ENCODE assay signal across 11 cellular contexts in the genomic region with DNA sequence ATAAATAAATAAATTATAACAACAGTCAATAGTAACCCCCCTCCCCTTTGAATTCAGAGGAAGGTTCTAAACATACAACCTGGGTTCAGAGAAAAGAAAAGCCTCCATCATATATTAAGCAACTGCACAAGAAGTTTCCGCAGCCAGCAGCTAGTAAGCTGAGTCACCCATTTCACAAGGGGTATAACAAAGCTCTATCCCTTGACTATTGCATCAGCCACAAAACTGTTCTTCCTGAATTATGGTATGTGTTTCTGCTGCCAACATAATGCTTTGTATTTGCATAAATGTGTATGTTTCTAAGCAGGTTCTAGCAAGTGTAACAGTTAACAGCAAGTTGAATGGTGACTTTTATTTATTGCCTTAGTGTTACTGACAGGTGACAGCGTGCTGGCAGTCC. TPM values are rescaled to one million over a fixed set of nuclear protein-coding genes. Genes with fewer than 3 reads are reported as not detected.
DNase-seq lines count a peak whose midpoint lies in the region; ATAC-seq and TF ChIP-seq lines count a peak whose summit lies in the region.
"Had no signal": no experiment of that assay in that cellular context is flagged by ENCODE, and none has a peak within 500 bp of the region (broad histone marks: within the 10 kb centered on the region; RNA-seq: fewer than 3 reads in every experiment).

No MANE protein-coding gene starts in this region.

- H2AFZ ChIP-seq in mesenchymal stem cell (ENCODE audit: low read depth, low read length) (no peak overlapping the region), neuronal stem cell (ENCODE audit: low read length) (no peak overlapping the region)

- in situ Hi-C loops in astrocyte of the cerebellum (cut with HindIII; ENCODE audit: low sequenced_read_pairs) = no loop called here

- H2BK12ac ChIP-seq in mesenchymal stem cell (ENCODE audit: low read length in 2 of 2) (peak overlapping the region in 1 of 2 experiments; percentile 52), neuronal stem cell (ENCODE audit: low read length) (no peak overlapping the region)

- H3K4me2 ChIP-seq in mesenchymal stem cell (ENCODE audit: low read length, poor library complexity, severe bottlenecking) (no peak overlapping the region), neuronal stem cell (ENCODE audit: insufficient read depth, low read length, poor library complexity, severe bottlenecking) (no peak overlapping the region)

- H4K91ac ChIP-seq in mesenchymal stem cell (ENCODE audit: low read length) (peak overlapping the region; percentile 74), neuronal stem cell (ENCODE audit: low read depth, low read length, poor library complexity) (no peak overlapping the region)

- no peak overlapping the region for H2BK120ac ChIP-seq in mesenchymal stem cell (ENCODE audit: low read depth, low read length)
- H2BK120ac ChIP-seq in neuronal stem cell (ENCODE audit: low read depth, low read length) = no peak overlapping the region

- H3K4me3 ChIP-seq in astrocyte of the cerebellum (ENCODE audit: low read depth, low read length) (no peak overlapping the region), mesenchymal stem cell (ENCODE audit: insufficient read depth in 1 of 2, low read depth in 1 of 2, low read length in 2 of 2) (no peak overlapping the region), neuronal stem cell (ENCODE audit: low read length in 2 of 2) (no peak overlapping the region)

- H3K9me3 ChIP-seq in mesenchymal stem cell (ENCODE audit: control insufficient read depth, low read length) = no peaks in the 10 kb centered on the region
- no peaks in the 10 kb centered on the region for H3K9me3 ChIP-seq in neuronal stem cell (replicated peaks in 1 of 2; ENCODE audit: control insufficient read depth in 2 of 2, insufficient read depth in 1 of 2, low read depth in 1 of 2, low read length in 2 of 2)

- H3K36me3 ChIP-seq in mesenchymal stem cell (ENCODE audit: control insufficient read depth in 1 of 2, insufficient read depth in 2 of 2, low read depth in 1 of 2, low read length in 2 of 2) (no peaks in the 10 kb centered on the region), neuronal stem cell (replicated peaks in 1 of 2; ENCODE audit: control insufficient read depth in 2 of 2, insufficient read depth in 2 of 2, low read length in 2 of 2) (no peaks in the 10 kb centered on the region)

- H3K18ac ChIP-seq in mesenchymal stem cell (ENCODE audit: low read depth in 1 of 2, low read length in 2 of 2) (peak overlapping the region in 1 of 2 experiments; percentile 30), neuronal stem cell (ENCODE audit: low read length) (no peak overlapping the region)

- H3K79me1 ChIP-seq in mesenchymal stem cell (replicated peaks; ENCODE audit: low read length, poor library complexity, severe bottlenecking) (no peaks in the 10 kb centered on the region), neuronal stem cell (ENCODE audit: low read depth, low read length) (no peaks in the 10 kb centered on the region)

- no peak overlapping the region for H2BK5ac ChIP-seq in mesenchymal stem cell (ENCODE audit: low read depth, low read length, poor library complexity, severe bottlenecking)
- H2BK5ac ChIP-seq in neuronal stem cell (ENCODE audit: low read length) = no peak overlapping the region

- DNase-seq in DMS53 treated with DMSO at 0.1 percent for 48 hours (lab: John Stamatoyannopoulos, UW; ENCODE audit: unreplicated experiment) = peak; percentile 54
- DNase-seq in Kasumi-1 (lab: John Stamatoyannopoulos, UW) = peak; percentile 91
- peak; percentile 52 for DNase-seq in astrocyte of the cerebellum (ENCODE audit: low read depth)
- peak; percentile 91 for DNase-seq in mesenchymal stem cell
- no peak for DNase-seq in neuronal stem cell (ENCODE audit: low spot score)
- DNase-seq in nucleus accumbens (lab: John Stamatoyannopoulos, UW) = no peak
- DNase-seq: activated CD8-positive, alpha-beta memory T cell treated with anti-CD3 and anti-CD28 coated beads, Interleukin-2, amount 10 ng/mL, durations not matched to agents 7 days and 5 days; NCI-H510A; nephron progenitor cell had no signal

- no peak overlapping the region for H3K4ac ChIP-seq in mesenchymal stem cell (ENCODE audit: low read depth in 1 of 2, low read length in 2 of 2)
- no peak overlapping the region for H3K4ac ChIP-seq in neuronal stem cell (ENCODE audit: low read length)

- H3K9ac ChIP-seq in mesenchymal stem cell (ENCODE audit: low read length) = peak overlapping the region; percentile 71
- no peak overlapping the region for H3K9ac ChIP-seq in neuronal stem cell (ENCODE audit: low read depth, low read length, poor library complexity)

- H3K4me1 ChIP-seq in mesenchymal stem cell (ENCODE audit: control insufficient read depth, insufficient read depth, low read depth, low read length) (no peaks in the 10 kb centered on the region), neuronal stem cell (ENCODE audit: control insufficient read depth in 2 of 2, insufficient read depth in 1 of 2, low read depth in 1 of 2, low read length in 2 of 2) (no peaks in the 10 kb centered on the region)

- H3K14ac ChIP-seq in mesenchymal stem cell (ENCODE audit: low read length in 2 of 2) (no peak overlapping the region), neuronal stem cell (ENCODE audit: low read length) (no peak overlapping the region)

- H4K8ac ChIP-seq in mesenchymal stem cell (ENCODE audit: low read length) (peak overlapping the region; percentile 77), neuronal stem cell (ENCODE audit: low read depth, low read length) (no peak overlapping the region)

- no peaks in the 10 kb centered on the region for H3K27me3 ChIP-seq in mesenchymal stem cell (ENCODE audit: control insufficient read depth in 1 of 2, insufficient read depth in 1 of 2, low read length in 2 of 2)
- no peaks in the 10 kb centered on the region for H3K27me3 ChIP-seq in neuronal stem cell (ENCODE audit: control insufficient read depth in 3 of 3, insufficient read depth in 3 of 3, low read depth in 1 of 3, low read length in 3 of 3)

- H3K23ac ChIP-seq in mesenchymal stem cell (ENCODE audit: low read length in 2 of 2) (no peak overlapping the region), neuronal stem cell (ENCODE audit: low read depth, low read length, poor library complexity) (no peak overlapping the region)

- ATAC-seq in HG02571 (IDR thresholded peaks at IDR 0.05; ENCODE audit: unreplicated experiment) = no peak
- no peak for ATAC-seq in GM21737 (IDR thresholded peaks at IDR 0.05; ENCODE audit: unreplicated experiment)
- ATAC-seq: activated CD8-positive, alpha-beta memory T cell treated with anti-CD3 and anti-CD28 coated beads, Interleukin-2, amount 10 ng/mL, durations not matched to agents 7 days and 5 days had no signal

- no peak overlapping the region for H2AK5ac ChIP-seq in mesenchymal stem cell (ENCODE audit: low read length, severe bottlenecking)
- H2AK5ac ChIP-seq in neuronal stem cell (ENCODE audit: low read depth, low read length) = no peak overlapping the region

- H2BK15ac ChIP-seq in mesenchymal stem cell (ENCODE audit: low read depth, poor library complexity, severe bottlenecking) = no peak overlapping the region
- no peak overlapping the region for H2BK15ac ChIP-seq in neuronal stem cell (ENCODE audit: low read length)

- WGBS in mesenchymal stem cell = 76% methylated on average over 2 of the region's 2 CpGs
- WGBS in neuronal stem cell (ENCODE audit: extremely low coverage in 2 of 2, insufficient read length in 2 of 2, insufficient replicate concordance in 1 of 2), 2 donors = no CpG with 5 or more reads among the region's 2 CpGs

- H3K27ac ChIP-seq in mesenchymal stem cell (ENCODE audit: low read length, poor library complexity, severe bottlenecking) = no peak overlapping the region
- no peak overlapping the region for H3K27ac ChIP-seq in neuronal stem cell (replicated peaks; ENCODE audit: low read length)

- TF ChIP-seq CTCF in astrocyte of the cerebellum (IDR thresholded peaks at IDR 0.05; ENCODE audit: low read depth, low read length, missing control alignments) = no peak

RNA-seq across cellular contexts. Expression of a gene that starts 6.8 kb away (rescaled TPM):
- 8.5 TPM for polyA plus RNA-seq in mesenchymal stem cell (2013, experiment 1 of 2)
- 8.6 TPM for polyA plus RNA-seq in mesenchymal stem cell (2013, experiment 2 of 2)
- 13.0 TPM for polyA plus RNA-seq in neuronal stem cell (2013, experiment 1 of 2)
- polyA plus RNA-seq in neuronal stem cell (2013, experiment 2 of 2) = 13.5 TPM

Comparison
In these comparisons a context has a peak if more than half of its experiments do, and no peak if none do; other contexts are left out.
1. DNase-seq: peak in DMS53 treated with DMSO at 0.1 percent for 48 hours (single experiment), Kasumi-1 (2 of 2), astrocyte of the cerebellum (single experiment) and mesenchymal stem cell (single experiment); none in neuronal stem cell (single experiment) and nucleus accumbens (0 of 56).